In the genomic region with DNA sequence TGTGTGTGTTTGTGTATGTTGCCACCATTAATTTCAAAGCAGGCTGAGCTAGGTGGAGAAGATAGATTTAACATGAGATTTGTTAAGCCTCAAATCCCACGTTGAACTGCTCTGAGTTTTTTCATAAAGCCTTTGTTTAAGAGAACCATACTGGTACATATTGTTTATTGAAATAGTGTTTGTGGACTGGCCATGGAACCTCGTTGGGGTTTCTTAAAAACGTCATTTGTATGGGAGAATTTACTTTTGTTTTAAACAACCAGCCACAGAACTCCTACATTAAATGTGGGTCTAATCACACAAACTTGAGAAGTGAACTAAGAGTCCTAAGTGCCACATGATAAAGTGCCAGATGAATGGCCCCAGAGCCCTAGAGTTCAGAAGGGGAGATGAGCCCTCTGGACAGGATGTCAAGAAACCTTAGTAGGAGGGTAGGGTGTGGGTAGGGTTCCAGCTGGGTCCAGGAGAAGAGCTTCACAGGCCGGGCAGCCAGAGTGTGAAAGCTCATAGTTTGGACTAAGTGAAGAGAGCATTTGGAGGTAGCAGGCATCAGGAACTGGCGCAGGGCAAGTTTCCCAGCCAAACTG, we compare ENCODE assay signal across 9 cellular contexts.
DNase-seq lines count a peak whose midpoint lies in the region; ATAC-seq and TF ChIP-seq lines count a peak whose summit lies in the region.
"Had no signal": no experiment of that assay in that cellular context is flagged by ENCODE, and none has a peak within 500 bp of the region (broad histone marks: within the 10 kb centered on the region; RNA-seq: fewer than 3 reads in every experiment).

No MANE protein-coding gene starts in this region.

- TF ChIP-seq CTCF in H9 (conservative IDR thresholded peaks at IDR 0.05) (no peak), left lung (IDR thresholded peaks at IDR 0.05) (no peak), lower leg skin (IDR thresholded peaks at IDR 0.05) (no peak)

- H3K4me1 ChIP-seq in H9 (ENCODE audit: insufficient read depth, low read length) (peaks cover 9% of the 10 kb centered on the region; the same call in 1 of the 2 replicates), left lung (peaks cover 25 to 95% of the 10 kb centered on the region in 2 donors)

- no peak overlapping the region for H3K27ac ChIP-seq in H9 (ENCODE audit: insufficient read length, low read depth, low read length)
- H3K27ac ChIP-seq in left lung: peak overlapping the region; percentile 52 to 78

- DNase-seq in H9 (no peak), left lung (no peak), lower leg skin (ENCODE audit: low spot score in 2 of 2) (no peak), SHP77 treated with DMSO at 0.1 percent for 48 hours (lab: John Stamatoyannopoulos, UW) (no peak)
- no peak for DNase-seq in activated naive CD8-positive, alpha-beta T cell treated with anti-CD3 and anti-CD28 coated beads for 36 hours
- no peak for DNase-seq in stimulated activated naive B cell treated with anti-CD40 and anti-IgM and Interleukin-4, amounts not matched to agents 10 μg/mL and 1 μg/mL and 100 μg/mL, for 72 hours
- DNase-seq in activated effector memory CD4-positive, alpha-beta T cell treated with anti-CD3 and anti-CD28 coated beads, Interleukin-2, amount 50 U/mL, for 16 hours: no peak
- DNase-seq: SIG-M5 had no signal

- H3K27me3 Mint-ChIP-seq in H9 (ENCODE audit: low read depth): no peaks in the 10 kb centered on the region
- H3K27me3 Mint-ChIP-seq in activated naive CD8-positive, alpha-beta T cell treated with anti-CD3 and anti-CD28 coated beads for 36 hours: no peaks in the 10 kb centered on the region
- no peaks in the 10 kb centered on the region for H3K27me3 Mint-ChIP-seq in stimulated activated naive B cell treated with anti-CD40 and anti-IgM and Interleukin-4, amounts not matched to agents 10 μg/mL and 1 μg/mL and 100 μg/mL, for 72 hours

- no peak overlapping the region for H4K5ac ChIP-seq in H9 (ENCODE audit: insufficient read length, low read depth, low read length)

- H3K4me3 ChIP-seq in left lung (no peak overlapping the region), lower leg skin (ENCODE audit: low read depth, poor library complexity, severe bottlenecking) (no peak overlapping the region)

- peaks cover 8% of the 10 kb centered on the region for H4K20me1 ChIP-seq in H9 (ENCODE audit: control insufficient read depth, insufficient read depth, insufficient read length)

- H3K9ac ChIP-seq in H9 (ENCODE audit: extremely low read depth, insufficient read length, low read length): no peak overlapping the region

- H3K4me3 Mint-ChIP-seq in H9: no peak overlapping the region
- peak overlapping the region; percentile 18 for H3K4me3 Mint-ChIP-seq in activated naive CD8-positive, alpha-beta T cell treated with anti-CD3 and anti-CD28 coated beads for 36 hours
- H3K4me3 Mint-ChIP-seq in stimulated activated naive B cell treated with anti-CD40 and anti-IgM and Interleukin-4, amounts not matched to agents 10 μg/mL and 1 μg/mL and 100 μg/mL, for 72 hours: no peak overlapping the region

- H2BK120ac ChIP-seq in H9 (ENCODE audit: low read depth, low read length, poor library complexity, severe bottlenecking): no peak overlapping the region

- no peak overlapping the region for H3K14ac ChIP-seq in H9 (ENCODE audit: insufficient read depth, low read length)

- H3K23me2 ChIP-seq in H9 (ENCODE audit: insufficient read length, low read depth, low read length, poor library complexity, severe bottlenecking): peaks cover 2% of the 10 kb centered on the region

- no peak overlapping the region for H2BK15ac ChIP-seq in H9 (ENCODE audit: low read depth, low read length)

- peaks cover 6% of the 10 kb centered on the region for H3K79me1 ChIP-seq in H9 (ENCODE audit: insufficient read depth, low read depth, low read length, poor library complexity, severe bottlenecking)

- no peak overlapping the region for H2AK5ac ChIP-seq in H9 (ENCODE audit: insufficient read length, low read length)

- H3K36me3 ChIP-seq in left lung: peaks cover 0 to 19% of the 10 kb centered on the region in 2 donors

- H3K36me3 Mint-ChIP-seq in H9 (ENCODE audit: insufficient read depth in 1 of 3, low read depth in 3 of 3): peaks cover 24 to 37% (median 25%) of the 10 kb centered on the region in 3 experiments; a peak in 6 of 7 replicates
- H3K36me3 Mint-ChIP-seq in activated naive CD8-positive, alpha-beta T cell treated with anti-CD3 and anti-CD28 coated beads for 36 hours: peaks cover 37% of the 10 kb centered on the region
- H3K36me3 Mint-ChIP-seq in stimulated activated naive B cell treated with anti-CD40 and anti-IgM and Interleukin-4, amounts not matched to agents 10 μg/mL and 1 μg/mL and 100 μg/mL, for 72 hours: peaks cover 32 to 36% of the 10 kb centered on the region in 2 donors

- no peak overlapping the region for H4K91ac ChIP-seq in H9 (ENCODE audit: insufficient read length, low read depth, low read length)

- TF ChIP-seq POLR2A in lower leg skin (IDR thresholded peaks at IDR 0.05): no peak

- no peak overlapping the region for H2BK20ac ChIP-seq in H9 (ENCODE audit: low read depth, low read length, poor library complexity, severe bottlenecking)

- H3K4me2 ChIP-seq in H9 (ENCODE audit: insufficient read depth, insufficient read length, low read length): no peak overlapping the region

- no peak overlapping the region for H4K8ac ChIP-seq in H9 (replicated peaks; ENCODE audit: insufficient read length, low read depth, low read length)

- H3T11ph ChIP-seq in H9 (ENCODE audit: low read length): no peak overlapping the region

- H3K9me3 ChIP-seq in H9 (ENCODE audit: control insufficient read depth, low read depth, low read length): no peaks in the 10 kb centered on the region
- no peaks in the 10 kb centered on the region for H3K9me3 ChIP-seq in left lung

- H3K9me3 Mint-ChIP-seq in H9: no peaks in the 10 kb centered on the region
- H3K9me3 Mint-ChIP-seq in activated naive CD8-positive, alpha-beta T cell treated with anti-CD3 and anti-CD28 coated beads for 36 hours: no peaks in the 10 kb centered on the region
- no peaks in the 10 kb centered on the region for H3K9me3 Mint-ChIP-seq in stimulated activated naive B cell treated with anti-CD40 and anti-IgM and Interleukin-4, amounts not matched to agents 10 μg/mL and 1 μg/mL and 100 μg/mL, for 72 hours

- peaks cover 45 to 56% of the 10 kb centered on the region in 2 experiments for H3K4me1 Mint-ChIP-seq in H9
- H3K4me1 Mint-ChIP-seq in activated naive CD8-positive, alpha-beta T cell treated with anti-CD3 and anti-CD28 coated beads for 36 hours: peaks cover 91% of the 10 kb centered on the region
- H3K4me1 Mint-ChIP-seq in stimulated activated naive B cell treated with anti-CD40 and anti-IgM and Interleukin-4, amounts not matched to agents 10 μg/mL and 1 μg/mL and 100 μg/mL, for 72 hours: peaks cover 52 to 84% of the 10 kb centered on the region in 2 donors

- H2BK5ac ChIP-seq in H9 (ENCODE audit: insufficient read length, low read length): no peak overlapping the region

- H3K27me3 ChIP-seq in H9 (ENCODE audit: insufficient read depth, low read length) (no peaks in the 10 kb centered on the region), left lung (no peaks in the 10 kb centered on the region)

- no peak overlapping the region for H3K18ac ChIP-seq in H9 (ENCODE audit: insufficient read length, low read depth, low read length)

- intact Hi-C loops in left lung (cut with DNase I) (no loop called here), lower leg skin (cut with DNase I; ENCODE audit: low total_unique reads) (no loop called here)

- H2BK12ac ChIP-seq in H9 (ENCODE audit: insufficient read length, low read depth, low read length): no peak overlapping the region

- H3K23ac ChIP-seq in H9 (ENCODE audit: insufficient read length, low read depth, low read length): no peak overlapping the region

- peak overlapping the region in 2 of 3 experiments; percentile 41 to 76; a peak in 4 of 7 replicates for H3K27ac Mint-ChIP-seq in H9
- H3K27ac Mint-ChIP-seq in activated naive CD8-positive, alpha-beta T cell treated with anti-CD3 and anti-CD28 coated beads for 36 hours: peak overlapping the region; percentile 85
- H3K27ac Mint-ChIP-seq in stimulated activated naive B cell treated with anti-CD40 and anti-IgM and Interleukin-4, amounts not matched to agents 10 μg/mL and 1 μg/mL and 100 μg/mL, for 72 hours: peak overlapping the region; percentile 61

- peak; percentile 9 for ATAC-seq in left lung
- ATAC-seq in stimulated activated naive B cell treated with anti-CD40 and anti-IgM and Interleukin-4, amounts not matched to agents 10 μg/mL and 1 μg/mL and 100 μg/mL, for 72 hours (replicated peaks): peak; percentile 22 to 42
- ATAC-seq in GM21423 (IDR thresholded peaks at IDR 0.05; ENCODE audit: unreplicated experiment): no peak

- no peak overlapping the region for H2AFZ ChIP-seq in H9 (ENCODE audit: low read length)

- no CpG with 5 or more reads among the region's 5 CpGs for WGBS in H9 (ENCODE audit: extremely low coverage, insufficient read length, low lambda C conversion rate)
- 48 to 50% methylated on average over 5 of the region's 5 CpGs for WGBS in lower leg skin, 2 donors

- H3K4ac ChIP-seq in H9 (ENCODE audit: low read depth, low read length): no peak overlapping the region

- peaks cover 39% of the 10 kb centered on the region for H3K79me2 ChIP-seq in H9 (ENCODE audit: insufficient read depth, low read length)

- H3K56ac ChIP-seq in H9 (ENCODE audit: insufficient read length, low read depth, low read length): no peak overlapping the region
